8 cellular contexts compared by ENCODE assay signal in the genomic region with DNA sequence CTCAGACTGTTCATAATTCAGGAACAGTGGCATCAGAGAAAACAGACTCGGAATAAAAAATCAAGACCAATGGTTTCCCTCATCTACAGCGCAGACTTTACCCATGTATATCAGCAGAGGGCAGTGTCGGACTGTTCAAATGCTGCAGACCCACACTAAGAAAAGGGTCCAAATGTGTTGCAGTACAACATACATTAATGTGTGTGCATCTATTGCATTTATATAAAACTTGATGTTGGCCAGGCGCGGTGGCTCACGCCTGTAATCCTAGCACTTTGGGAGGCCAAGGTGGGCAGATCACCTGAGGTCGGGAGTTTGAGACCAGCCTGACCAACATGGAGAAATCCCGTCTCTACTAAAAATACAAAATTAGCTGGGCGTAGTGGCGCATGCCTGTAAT. TPM values are rescaled to one million over a fixed set of nuclear protein-coding genes. Genes with fewer than 3 reads are reported as not detected.
DNase-seq lines count a peak whose midpoint lies in the region; FAIRE-seq and TF ChIP-seq lines count a peak whose summit lies in the region.
"Not testable (repeated sequence)": the region's sequence is repeated elsewhere in the genome, so short reads cannot be mapped to it uniquely, and the experiment has no call there.

No MANE protein-coding gene starts in this region.

- peaks cover 87% of the 10 kb centered on the region for H3K79me2 ChIP-seq in ACC112 (ENCODE audit: control insufficient read depth, insufficient read depth, low read length, unreplicated experiment)

- H3K27me3 ChIP-seq in ACC112 (ENCODE audit: insufficient read depth, low read length); effector memory CD4-positive, alpha-beta T cell (replicated peaks; ENCODE audit: control insufficient read depth, insufficient read depth, low read length, poor library complexity, severe bottlenecking); kidney epithelial cell (ENCODE audit: control insufficient read depth, insufficient read depth, low read length); skeletal muscle satellite cell (ENCODE audit: control insufficient read depth, insufficient read depth, low read length): not testable (repeated sequence)

- peak; percentile 54 for FAIRE-seq in GM12892 (lab: Jason Lieb, UNC)

- DNase-seq in GM12892 (ENCODE audit: insufficient read length); RWPE1 (ENCODE audit: low spot score); kidney epithelial cell (ENCODE audit: low read depth): not testable (repeated sequence)
- DNase-seq in NCI-H1436 (lab: John Stamatoyannopoulos, UW) = peak; percentile 72
- peak; percentile 17 for DNase-seq in activated T-cell treated with anti-CD3 and anti-CD28 coated beads for 4 hours
- peak in 2 of 3 donors; percentile 1 to 24 for DNase-seq in effector memory CD4-positive, alpha-beta T cell

- H3K9ac ChIP-seq in skeletal muscle satellite cell (ENCODE audit: low read depth, low read length) = peak overlapping the region; percentile 19

- peak overlapping the region; percentile 88 for H3K27ac ChIP-seq in ACC112 (ENCODE audit: low read depth, low read length)
- peak overlapping the region; percentile 60 for H3K27ac ChIP-seq in RWPE1
- H3K27ac ChIP-seq in effector memory CD4-positive, alpha-beta T cell (ENCODE audit: insufficient read depth, low read length, poor library complexity, severe bottlenecking) = not testable (repeated sequence)

- not testable (repeated sequence) for TF ChIP-seq POLR2A in GM12892 (IDR thresholded peaks at IDR 0.05; ENCODE audit: low read depth, low read length)

- TF ChIP-seq CTCF in RWPE1 (conservative IDR thresholded peaks at IDR 0.05; ENCODE audit: low read depth) (peak; percentile 78), kidney epithelial cell (IDR thresholded peaks at IDR 0.05; ENCODE audit: insufficient read depth, low read length, poor library complexity, severe bottlenecking) (peak; percentile 52)

- H3K36me3 ChIP-seq in ACC112 (ENCODE audit: insufficient read depth, low read length) = peaks cover 86% of the 10 kb centered on the region
- peaks cover 48% of the 10 kb centered on the region for H3K36me3 ChIP-seq in effector memory CD4-positive, alpha-beta T cell (ENCODE audit: control insufficient read depth, insufficient read depth, low read length)
- H3K36me3 ChIP-seq in kidney epithelial cell (ENCODE audit: control insufficient read depth, insufficient read depth, low read length) = peaks cover 16% of the 10 kb centered on the region
- H3K36me3 ChIP-seq in skeletal muscle satellite cell (ENCODE audit: insufficient read depth, low read length) = peaks cover 98% of the 10 kb centered on the region

- CTCF ChIA-PET in RWPE1 (lab: Yijun Ruan, JAX) = interaction anchor here (0.5 to 1.7 kb wide), 4 partner anchors 20 to 130 kb away, joined by 3 read pairs; no protein-coding TSS in a partner anchor

- POLR2A ChIA-PET in RWPE1 (lab: Yijun Ruan, JAX; ENCODE audit: low non-redundant PET) = not testable (repeated sequence)

- H2AFZ ChIP-seq in ACC112 (ENCODE audit: low read length, unreplicated experiment) = not testable (repeated sequence)

- H3K4me2 ChIP-seq in skeletal muscle satellite cell (ENCODE audit: low read length) = peak overlapping the region; percentile 15

- H3K4me3 ChIP-seq in ACC112 (ENCODE audit: low read depth, low read length) = peak overlapping the region; percentile 35; the same call in 1 of the 2 replicates
- not testable (repeated sequence) for H3K4me3 ChIP-seq in effector memory CD4-positive, alpha-beta T cell (ENCODE audit: insufficient read depth, low read depth, low read length, poor library complexity, severe bottlenecking); kidney epithelial cell (ENCODE audit: low read depth, low read length); skeletal muscle satellite cell (ENCODE audit: low read length)

- H3K4me1 ChIP-seq in ACC112 (ENCODE audit: control insufficient read depth, insufficient read depth, low read length, unreplicated experiment) = peaks cover 87% of the 10 kb centered on the region
- H3K4me1 ChIP-seq in effector memory CD4-positive, alpha-beta T cell (ENCODE audit: control insufficient read depth, insufficient read depth, low read length, poor library complexity, severe bottlenecking) = peaks cover 13% of the 10 kb centered on the region
- peaks cover 86% of the 10 kb centered on the region for H3K4me1 ChIP-seq in skeletal muscle satellite cell (ENCODE audit: control insufficient read depth, insufficient read depth, low read length)

- not testable (repeated sequence) for H3K9me3 ChIP-seq in effector memory CD4-positive, alpha-beta T cell (ENCODE audit: control insufficient read depth, low read length); skeletal muscle satellite cell (replicated peaks; ENCODE audit: low read length)

RNA-seq across cellular contexts. Expression of gene ANXA2, which starts 38.0 kb away (rescaled TPM):
- polyA plus RNA-seq in GM12892 (2012; ENCODE audit: missing spikeins) = 79.4 TPM
- total RNA-seq in kidney epithelial cell = 2,658 and 2,688 TPM in 2 replicates
- total RNA-seq in skeletal muscle satellite cell (2012; rRNA removed) = 4,583 and 5,218 TPM in 2 replicates
